ENCODE assay signal across 1 cellular context in the genomic region with DNA sequence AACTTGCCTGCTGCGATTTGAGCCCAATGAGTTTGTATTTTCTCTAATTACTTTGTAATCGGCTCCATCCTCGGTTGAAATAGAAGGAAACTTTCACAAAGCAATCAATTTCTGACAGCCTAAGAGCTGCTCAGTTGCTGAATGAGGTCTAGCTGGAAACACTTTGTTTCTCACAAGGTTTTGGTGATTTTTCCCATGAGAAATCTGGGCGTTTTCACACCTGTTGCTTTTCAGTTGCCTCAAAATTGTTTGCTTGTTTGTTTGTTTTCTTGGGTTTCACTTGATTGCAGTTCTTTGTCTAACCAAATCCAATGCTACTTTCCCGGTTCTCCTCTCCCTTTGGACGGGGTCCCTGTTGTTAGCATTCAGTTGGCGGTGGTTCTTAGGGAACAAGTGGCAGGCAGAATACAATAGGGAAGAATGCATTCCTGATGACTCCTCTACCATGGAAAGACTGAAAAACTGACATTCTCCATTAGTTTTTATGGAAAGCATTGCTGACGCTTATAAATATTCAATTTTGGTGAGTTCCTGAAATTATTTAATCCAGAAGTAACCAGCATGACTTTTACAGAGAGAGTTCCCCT.
TF ChIP-seq lines count a peak whose summit lies in the region.

No MANE protein-coding gene starts in this region.

TF ChIP-seq in SK-N-SH treated with all-trans-retinoic acid at 6 μM for 48 hours, 23 proteins besides CTCF, POLR2A, EP300 and RAD21 (continued from another document):
- TF ChIP-seq, protein P1, sequence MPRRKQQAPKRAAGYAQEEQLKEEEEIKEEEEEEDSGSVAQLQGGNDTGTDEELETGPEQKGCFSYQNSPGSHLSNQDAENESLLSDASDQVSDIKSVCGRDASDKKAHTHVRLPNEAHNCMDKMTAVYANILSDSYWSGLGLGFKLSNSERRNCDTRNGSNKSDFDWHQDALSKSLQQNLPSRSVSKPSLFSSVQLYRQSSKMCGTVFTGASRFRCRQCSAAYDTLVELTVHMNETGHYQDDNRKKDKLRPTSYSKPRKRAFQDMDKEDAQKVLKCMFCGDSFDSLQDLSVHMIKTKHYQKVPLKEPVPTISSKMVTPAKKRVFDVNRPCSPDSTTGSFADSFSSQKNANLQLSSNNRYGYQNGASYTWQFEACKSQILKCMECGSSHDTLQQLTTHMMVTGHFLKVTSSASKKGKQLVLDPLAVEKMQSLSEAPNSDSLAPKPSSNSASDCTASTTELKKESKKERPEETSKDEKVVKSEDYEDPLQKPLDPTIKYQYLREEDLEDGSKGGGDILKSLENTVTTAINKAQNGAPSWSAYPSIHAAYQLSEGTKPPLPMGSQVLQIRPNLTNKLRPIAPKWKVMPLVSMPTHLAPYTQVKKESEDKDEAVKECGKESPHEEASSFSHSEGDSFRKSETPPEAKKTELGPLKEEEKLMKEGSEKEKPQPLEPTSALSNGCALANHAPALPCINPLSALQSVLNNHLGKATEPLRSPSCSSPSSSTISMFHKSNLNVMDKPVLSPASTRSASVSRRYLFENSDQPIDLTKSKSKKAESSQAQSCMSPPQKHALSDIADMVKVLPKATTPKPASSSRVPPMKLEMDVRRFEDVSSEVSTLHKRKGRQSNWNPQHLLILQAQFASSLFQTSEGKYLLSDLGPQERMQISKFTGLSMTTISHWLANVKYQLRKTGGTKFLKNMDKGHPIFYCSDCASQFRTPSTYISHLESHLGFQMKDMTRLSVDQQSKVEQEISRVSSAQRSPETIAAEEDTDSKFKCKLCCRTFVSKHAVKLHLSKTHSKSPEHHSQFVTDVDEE (CRISPR knock-in tag; IDR thresholded peaks at IDR 0.05) = no peak
- TF ChIP-seq ZFP3 (CRISPR knock-in tag; IDR thresholded peaks at IDR 0.05) (no peak), ZC3H10 (CRISPR knock-in tag; IDR thresholded peaks at IDR 0.05) (no peak)
